In genomic region chr9:36319806-36320205, GRCh38 we compare ENCODE assay signal across 16 cellular contexts.
A peak's percentile ranks its signal among the peaks of the same experiment; 100 is the strongest.
DNase-seq lines count a peak whose midpoint lies in the region; TF ChIP-seq lines count a peak whose summit lies in the region.
"Had no signal": no experiment of that assay in that cellular context is flagged by ENCODE, and none has a peak within 500 bp of the region (broad histone marks: within the 10 kb centered on the region; RNA-seq: fewer than 3 reads in every experiment).

No MANE protein-coding gene starts in this region.

- peak; percentile 32 to 41 for TF ChIP-seq RAD21 in liver (IDR thresholded peaks at IDR 0.05)

- H3K4me1 ChIP-seq in HUES48 (ENCODE audit: control insufficient read depth, insufficient read depth, low read length) (peaks cover 5% of the 10 kb centered on the region), endodermal cell (ENCODE audit: control insufficient read depth, insufficient read depth, low read length) (peaks cover 20% of the 10 kb centered on the region), liver (ENCODE audit: control insufficient read depth in 4 of 4, insufficient read depth in 4 of 4, low read length in 3 of 4) (peaks cover 0 to 19% (median 9%) of the 10 kb centered on the region in 4 donors), suprapubic skin (peaks cover 5% of the 10 kb centered on the region)

- no peaks in the 10 kb centered on the region for H3K27me3 Mint-ChIP-seq in endodermal cell (ENCODE audit: insufficient read depth)

- no peak overlapping the region for H3K4me3 ChIP-seq in HUES48 (ENCODE audit: low read depth, low read length)
- H3K4me3 ChIP-seq in endodermal cell (ENCODE audit: low read length), result peak overlapping the region; percentile 41
- no peak overlapping the region for H3K4me3 ChIP-seq in liver (ENCODE audit: low read depth in 1 of 3, low read length in 3 of 3)
- H3K4me3 ChIP-seq in suprapubic skin, result no peak overlapping the region
- H3K4me3 ChIP-seq: BLaER1 had no signal

- peak overlapping the region; percentile 91 for H3K27ac Mint-ChIP-seq in endodermal cell
- H3K27ac Mint-ChIP-seq: activated CD4-positive, alpha-beta T cell treated with anti-CD3 and anti-CD28 coated beads, Interleukin-2, amount 10 ng/mL, durations not matched to agents 7 days and 5 days had no signal

- peaks cover 39% of the 10 kb centered on the region for H3K4me1 Mint-ChIP-seq in endodermal cell
- H3K4me1 Mint-ChIP-seq: activated CD4-positive, alpha-beta T cell treated with anti-CD3 and anti-CD28 coated beads, Interleukin-2, amount 10 ng/mL, durations not matched to agents 7 days and 5 days had no signal

- 73 to 83% methylated on average over 3 to 6 of the region's 6 CpGs for WGBS in endodermal cell (ENCODE audit: insufficient coverage in 1 of 2, insufficient read length in 1 of 2), 2 experiments
- WGBS in liver, result 39% methylated on average over 6 of the region's 6 CpGs
- 38% methylated on average over 6 of the region's 6 CpGs for WGBS in suprapubic skin

- TF ChIP-seq EP300 in suprapubic skin (IDR thresholded peaks at IDR 0.05), result no peak

- no peaks in the 10 kb centered on the region for H3K9me3 ChIP-seq in HUES48 (ENCODE audit: control insufficient read depth, insufficient read depth, low read length)
- no peaks in the 10 kb centered on the region for H3K9me3 ChIP-seq in endodermal cell (ENCODE audit: control insufficient read depth, low read length)
- H3K9me3 ChIP-seq in liver (ENCODE audit: control insufficient read depth in 4 of 4, low read length in 3 of 4), result no peaks in the 10 kb centered on the region
- no peaks in the 10 kb centered on the region for H3K9me3 ChIP-seq in suprapubic skin

- H3K9ac ChIP-seq in HUES48 (ENCODE audit: low read depth, low read length), result no peak overlapping the region
- H3K9ac ChIP-seq in endodermal cell (ENCODE audit: extremely low read depth, low read length, poor library complexity, severe bottlenecking), result no peak overlapping the region
- no peak overlapping the region for H3K9ac ChIP-seq in liver (ENCODE audit: low read depth in 1 of 2, low read length in 2 of 2)
- H3K9ac ChIP-seq: BLaER1 had no signal

- no peaks in the 10 kb centered on the region for H3K36me3 Mint-ChIP-seq in endodermal cell (ENCODE audit: low read depth)

- H3K27me3 ChIP-seq in HUES48 (ENCODE audit: control insufficient read depth, insufficient read depth, low read length) (no peaks in the 10 kb centered on the region), endodermal cell (ENCODE audit: control insufficient read depth, insufficient read depth, low read length, poor library complexity, severe bottlenecking) (no peaks in the 10 kb centered on the region), liver (ENCODE audit: control insufficient read depth in 4 of 4, insufficient read depth in 4 of 4, low read length in 3 of 4) (no peaks in the 10 kb centered on the region), suprapubic skin (no peaks in the 10 kb centered on the region)
- H3K27me3 ChIP-seq: BLaER1 had no signal

- H3K9me3 Mint-ChIP-seq in endodermal cell, result peaks cover 9% of the 10 kb centered on the region

- H3K36me3 ChIP-seq in HUES48 (ENCODE audit: control insufficient read depth, insufficient read depth, low read length) (no peaks in the 10 kb centered on the region), endodermal cell (ENCODE audit: control insufficient read depth, insufficient read depth, low read length) (no peaks in the 10 kb centered on the region), liver (ENCODE audit: control insufficient read depth in 4 of 4, insufficient read depth in 3 of 4, low read depth in 1 of 4, low read length in 3 of 4) (no peaks in the 10 kb centered on the region), suprapubic skin (no peaks in the 10 kb centered on the region)
- H3K36me3 ChIP-seq: BLaER1 had no signal

- no peak for TF ChIP-seq POLR2A in suprapubic skin (IDR thresholded peaks at IDR 0.05)

- TF ChIP-seq CTCF in endodermal cell (conservative IDR thresholded peaks at IDR 0.05) (no peak), liver (IDR thresholded peaks at IDR 0.05; ENCODE audit: low read depth, low read length, missing input control) (no peak), suprapubic skin (IDR thresholded peaks at IDR 0.05) (no peak)

- peak overlapping the region; percentile 23 for H3K27ac ChIP-seq in HUES48 (ENCODE audit: low read depth, low read length)
- H3K27ac ChIP-seq in endodermal cell (ENCODE audit: low read depth, low read length), result peak overlapping the region; percentile 22
- peak overlapping the region; percentile 21 to 41 for H3K27ac ChIP-seq in liver (ENCODE audit: low read depth in 1 of 2, low read length in 2 of 2)
- peak overlapping the region; percentile 24 for H3K27ac ChIP-seq in suprapubic skin
- H3K27ac ChIP-seq: BLaER1, HL-60 had no signal

- DNase-seq in endodermal cell, result no peak
- peak in 1 of 2 donors; percentile 54 for DNase-seq in suprapubic skin (ENCODE audit: low spot score in 2 of 2)
- DNase-seq in NCI-H1417 treated with DMSO at 0.1 percent for 48 hours (lab: John Stamatoyannopoulos, UW), result no peak
- no peak for DNase-seq in stimulated activated CD4-positive, alpha-beta T cell treated with anti-CD3 and anti-CD28 coated beads, Interleukin-12 subunit alpha, Interleukin-12 subunit beta, amount 100 ng/mL, for 4 hours
- DNase-seq in NOMO-1 treated with dmso at 0.1 percent for 144 hours (lab: John Stamatoyannopoulos, UW; ENCODE audit: unreplicated experiment), result no peak
- no peak for DNase-seq in NCI-H226
- DNase-seq: activated CD4-positive, alpha-beta T cell treated with anti-CD3 and anti-CD28 coated beads, Interleukin-2, amount 10 ng/mL, durations not matched to agents 7 days and 5 days; activated T-cell treated with anti-CD3 and anti-CD28 coated beads, Interleukin-2, amount 50 U/mL, for 48 hours; NCI-H2081; NCI-H69; substantia nigra; T-helper 2 cell had no signal

- peak overlapping the region; percentile 29 for H3K4me3 Mint-ChIP-seq in endodermal cell
- H3K4me3 Mint-ChIP-seq: activated CD4-positive, alpha-beta T cell treated with anti-CD3 and anti-CD28 coated beads, Interleukin-2, amount 10 ng/mL, durations not matched to agents 7 days and 5 days had no signal

TF ChIP-seq in liver, 16 proteins besides CTCF, POLR2A, EP300 and RAD21:
- TF ChIP-seq JUND (IDR thresholded peaks at IDR 0.05) (no peak), FOXA1 (IDR thresholded peaks at IDR 0.05) (no peak), HNF4A (conservative IDR thresholded peaks at IDR 0.05) (peak in 1 of 2 donors; percentile 9), MAX (IDR thresholded peaks at IDR 0.05) (no peak), NR2F2 (IDR thresholded peaks at IDR 0.05) (no peak), YY1 (IDR thresholded peaks at IDR 0.05) (no peak), SP1 (IDR thresholded peaks at IDR 0.05) (peak; percentile 60)
- TF ChIP-seq, protein P1, sequence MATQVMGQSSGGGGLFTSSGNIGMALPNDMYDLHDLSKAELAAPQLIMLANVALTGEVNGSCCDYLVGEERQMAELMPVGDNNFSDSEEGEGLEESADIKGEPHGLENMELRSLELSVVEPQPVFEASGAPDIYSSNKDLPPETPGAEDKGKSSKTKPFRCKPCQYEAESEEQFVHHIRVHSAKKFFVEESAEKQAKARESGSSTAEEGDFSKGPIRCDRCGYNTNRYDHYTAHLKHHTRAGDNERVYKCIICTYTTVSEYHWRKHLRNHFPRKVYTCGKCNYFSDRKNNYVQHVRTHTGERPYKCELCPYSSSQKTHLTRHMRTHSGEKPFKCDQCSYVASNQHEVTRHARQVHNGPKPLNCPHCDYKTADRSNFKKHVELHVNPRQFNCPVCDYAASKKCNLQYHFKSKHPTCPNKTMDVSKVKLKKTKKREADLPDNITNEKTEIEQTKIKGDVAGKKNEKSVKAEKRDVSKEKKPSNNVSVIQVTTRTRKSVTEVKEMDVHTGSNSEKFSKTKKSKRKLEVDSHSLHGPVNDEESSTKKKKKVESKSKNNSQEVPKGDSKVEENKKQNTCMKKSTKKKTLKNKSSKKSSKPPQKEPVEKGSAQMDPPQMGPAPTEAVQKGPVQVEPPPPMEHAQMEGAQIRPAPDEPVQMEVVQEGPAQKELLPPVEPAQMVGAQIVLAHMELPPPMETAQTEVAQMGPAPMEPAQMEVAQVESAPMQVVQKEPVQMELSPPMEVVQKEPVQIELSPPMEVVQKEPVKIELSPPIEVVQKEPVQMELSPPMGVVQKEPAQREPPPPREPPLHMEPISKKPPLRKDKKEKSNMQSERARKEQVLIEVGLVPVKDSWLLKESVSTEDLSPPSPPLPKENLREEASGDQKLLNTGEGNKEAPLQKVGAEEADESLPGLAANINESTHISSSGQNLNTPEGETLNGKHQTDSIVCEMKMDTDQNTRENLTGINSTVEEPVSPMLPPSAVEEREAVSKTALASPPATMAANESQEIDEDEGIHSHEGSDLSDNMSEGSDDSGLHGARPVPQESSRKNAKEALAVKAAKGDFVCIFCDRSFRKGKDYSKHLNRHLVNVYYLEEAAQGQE (IDR thresholded peaks at IDR 0.05), result peak; percentile 18
